In genomic region chr15:20582109-20582725, GRCh38 we compare ENCODE assay signal across 5 cellular contexts. TPM values are rescaled to one million over a fixed set of nuclear protein-coding genes. Genes with fewer than 3 reads are reported as not detected.
"Had no signal": no experiment of that assay in that cellular context is flagged by ENCODE, and none has a peak within 500 bp of the region (broad histone marks: within the 10 kb centered on the region; RNA-seq: fewer than 3 reads in every experiment).

No MANE protein-coding gene starts in this region.

RNA-seq across cellular contexts. Expression of gene GOLGA6L6, which starts 40.6 kb away (rescaled TPM):
- total RNA-seq: GM23338, H1, H9, HT-29 had no signal
- polyA plus RNA-seq: GM23338, H1, IgD-negative memory B cell had no signal
